Comparison of ENCODE assay signal across 1 cellular context in genomic region chr11:9757809-9758675, GRCh38.
TF ChIP-seq lines count a peak whose summit lies in the region.

No MANE protein-coding gene starts in this region.

TF ChIP-seq in HepG2, 621 proteins besides CTCF, POLR2A, EP300 and RAD21 (continued from another document and continues in another):
- no peak for TF ChIP-seq ZNF318 (CRISPR knock-in tag; IDR thresholded peaks at IDR 0.05)
- peak; percentile 70 for TF ChIP-seq YEATS4 (CRISPR knock-in tag; IDR thresholded peaks at IDR 0.05; ENCODE audit: borderline replicate concordance)
- TF ChIP-seq JARID2 (CRISPR knock-in tag; IDR thresholded peaks at IDR 0.05; ENCODE audit: insufficient replicate concordance) = peak; percentile 19
- TF ChIP-seq ZNF720 (CRISPR knock-in tag; IDR thresholded peaks at IDR 0.05) = no peak
- peak; percentile 87 for TF ChIP-seq ZBTB7B (CRISPR knock-in tag; IDR thresholded peaks at IDR 0.05)
- TF ChIP-seq PRDM10 (CRISPR knock-in tag; IDR thresholded peaks at IDR 0.05; ENCODE audit: low read depth) = peak; percentile 24; the same call in 1 of the 2 replicates
- no peak for TF ChIP-seq MXD3 (CRISPR knock-in tag; IDR thresholded peaks at IDR 0.05)
- no peak for TF ChIP-seq DBP (CRISPR knock-in tag; IDR thresholded peaks at IDR 0.05; ENCODE audit: not compliant biosample characterization)
- TF ChIP-seq PAXIP1 (CRISPR knock-in tag; conservative IDR thresholded peaks at IDR 0.05) = no peak; the same call in 1 of the 2 replicates
- TF ChIP-seq ZNF75D (CRISPR knock-in tag; IDR thresholded peaks at IDR 0.05; ENCODE audit: borderline replicate concordance) = no peak
- TF ChIP-seq SKIL (CRISPR knock-in tag; IDR thresholded peaks at IDR 0.05; ENCODE audit: borderline replicate concordance) = no peak
- TF ChIP-seq ZNF496 (CRISPR knock-in tag; IDR thresholded peaks at IDR 0.05; ENCODE audit: insufficient replicate concordance) = no peak
- TF ChIP-seq PITX1 (CRISPR knock-in tag; IDR thresholded peaks at IDR 0.05) = no peak
- peak; percentile 11; the same call in 1 of the 2 replicates for TF ChIP-seq ETV5 (CRISPR knock-in tag; IDR thresholded peaks at IDR 0.05; ENCODE audit: borderline replicate concordance)
- no peak for TF ChIP-seq ZNF335 (CRISPR knock-in tag; IDR thresholded peaks at IDR 0.05)
- no peak for TF ChIP-seq KLF13 (CRISPR knock-in tag; IDR thresholded peaks at IDR 0.05)
- TF ChIP-seq BORCS8-MEF2B (CRISPR knock-in tag; IDR thresholded peaks at IDR 0.05) = no peak
- TF ChIP-seq ZNF362 (CRISPR knock-in tag; IDR thresholded peaks at IDR 0.05; ENCODE audit: borderline replicate concordance) = peak; percentile 34; the same call in 1 of the 2 replicates
- no peak; the same call in 1 of the 2 replicates for TF ChIP-seq XBP1 (CRISPR knock-in tag; IDR thresholded peaks at IDR 0.05)
- TF ChIP-seq ESRRA (CRISPR knock-in tag; IDR thresholded peaks at IDR 0.05; ENCODE audit: low read depth) = no peak; the same call in 1 of the 2 replicates
- 0 out of 2 replicates have a peak, but pooled peaks have one; percentile 1 for TF ChIP-seq CAMTA2 (CRISPR knock-in tag; IDR thresholded peaks at IDR 0.05; ENCODE audit: borderline replicate concordance)
- no peak for TF ChIP-seq NFYC (CRISPR knock-in tag; IDR thresholded peaks at IDR 0.05)
- no peak for TF ChIP-seq ZSCAN22 (CRISPR knock-in tag; IDR thresholded peaks at IDR 0.05)
- TF ChIP-seq DNMT1 (CRISPR knock-in tag; IDR thresholded peaks at IDR 0.05) = no peak
- TF ChIP-seq RBM22 (optimal IDR thresholded peaks at IDR 0.05; ENCODE audit: low read length) = no peak
- no peak for TF ChIP-seq LCORL (IDR thresholded peaks at IDR 0.05)
- TF ChIP-seq LCORL (CRISPR knock-in tag; IDR thresholded peaks at IDR 0.05) = 0 out of 2 replicates have a peak, but pooled peaks have one; percentile 24
- TF ChIP-seq RFX5 (IDR thresholded peaks at IDR 0.05; ENCODE audit: low read depth, low read length) = no peak
- TF ChIP-seq ZNF282 (IDR thresholded peaks at IDR 0.05; ENCODE audit: partially characterized antibody) = no peak
- peak; percentile 21 for TF ChIP-seq CBX1 (IDR thresholded peaks at IDR 0.05; ENCODE audit: low read depth)
- TF ChIP-seq ZBTB3 (CRISPR knock-in tag; IDR thresholded peaks at IDR 0.05; ENCODE audit: borderline replicate concordance, low read depth) = no peak
- TF ChIP-seq HOXA7 (CRISPR knock-in tag; IDR thresholded peaks at IDR 0.05) = no peak
- TF ChIP-seq ZSCAN20 (CRISPR knock-in tag; IDR thresholded peaks at IDR 0.05; ENCODE audit: borderline replicate concordance) = 0 out of 2 replicates have a peak, but pooled peaks have one; percentile 22
- TF ChIP-seq ZNF615 (CRISPR knock-in tag; IDR thresholded peaks at IDR 0.05; ENCODE audit: borderline replicate concordance) = no peak
- 0 out of 2 replicates have a peak, but pooled peaks have one; percentile 37 for TF ChIP-seq MED13 (CRISPR knock-in tag; IDR thresholded peaks at IDR 0.05)
- no peak for TF ChIP-seq PCBP1 (IDR thresholded peaks at IDR 0.05; ENCODE audit: borderline replicate concordance, low read depth, low read length)
- no peak for TF ChIP-seq NCOR1 (IDR thresholded peaks at IDR 0.05; ENCODE audit: borderline replicate concordance, low read length)
- no peak for TF ChIP-seq CHD2 (IDR thresholded peaks at IDR 0.05; ENCODE audit: low read depth, low read length)
- TF ChIP-seq KLF15 (CRISPR knock-in tag; IDR thresholded peaks at IDR 0.05; ENCODE audit: borderline replicate concordance) = no peak
- no peak for TF ChIP-seq CERS6 (CRISPR knock-in tag; IDR thresholded peaks at IDR 0.05)
- no peak for TF ChIP-seq ZFP36L2 (CRISPR knock-in tag; IDR thresholded peaks at IDR 0.05)
- peak; percentile 45; the same call in 1 of the 2 replicates for TF ChIP-seq ZNF709 (CRISPR knock-in tag; IDR thresholded peaks at IDR 0.05)
- no peak for TF ChIP-seq EZH2 (conservative IDR thresholded peaks at IDR 0.05; ENCODE audit: low read depth, low read length)
